In the genomic region with DNA sequence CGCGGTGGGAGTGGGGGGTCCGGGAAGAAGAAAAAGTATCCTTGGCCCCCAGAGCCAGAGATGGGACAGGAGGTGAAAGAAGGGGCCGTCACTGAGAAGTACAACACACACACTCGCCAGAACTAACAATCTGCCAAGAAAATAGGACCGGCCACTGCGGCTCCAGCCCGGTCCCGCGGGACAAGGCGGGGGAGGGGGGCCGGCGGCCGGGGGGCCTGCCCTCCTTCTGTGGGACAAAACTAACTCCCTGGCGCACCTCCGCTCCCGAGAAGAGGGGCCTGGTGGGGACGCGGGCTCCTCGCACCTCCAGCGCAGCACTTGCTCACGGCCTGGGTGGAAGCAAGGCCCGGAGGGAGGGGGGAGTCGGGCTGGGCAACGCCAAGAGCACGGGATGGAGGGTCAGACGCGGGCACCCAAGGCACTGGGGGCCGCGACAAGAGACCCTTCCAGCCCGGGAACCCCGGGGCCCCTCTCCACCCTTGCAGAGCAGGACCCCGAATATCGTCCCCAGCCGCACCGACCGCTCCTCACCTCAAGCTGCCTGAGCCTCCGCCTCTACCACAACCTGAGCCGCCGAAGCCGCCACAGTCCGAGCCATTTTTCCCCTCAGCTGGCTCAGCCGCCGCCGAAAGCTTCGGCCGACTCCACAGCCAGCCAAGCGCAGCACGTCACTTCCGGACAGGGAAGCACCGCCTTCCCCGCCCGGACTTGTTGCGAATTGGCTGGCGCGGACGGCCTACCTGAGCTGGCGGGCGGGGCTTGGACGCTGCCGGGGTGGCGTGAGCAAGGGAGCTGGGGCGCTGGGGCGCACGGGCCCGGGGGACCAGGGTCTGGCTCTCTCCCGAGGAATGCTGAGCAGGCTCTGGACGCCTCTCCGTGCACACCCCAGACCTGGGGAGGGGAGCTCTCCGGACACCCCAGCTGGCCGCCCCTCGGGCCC, we compare ENCODE assay signal across 1 cellular context.
TF ChIP-seq lines count a peak whose summit lies in the region.

TSS of gene PIK3C2A (minus strand) at position 670 of the 940 bp plus-strand sequence. CDS start 38,245 bp downstream, outside the sequence.

TF ChIP-seq in HCT116, 20 proteins besides CTCF, POLR2A, EP300 and RAD21 (continued from another document):
- no peak for TF ChIP-seq REST (IDR thresholded peaks at IDR 0.05; ENCODE audit: low read depth)
- peak; percentile 94 for TF ChIP-seq SIN3A (IDR thresholded peaks at IDR 0.05; ENCODE audit: low read depth)
- no peak for TF ChIP-seq SRF (IDR thresholded peaks at IDR 0.05; ENCODE audit: low read depth)
TF ChIP-seq in HCT116: peak in this region for 7.
